ENCODE assay signal across 9 cellular contexts in the genomic region with DNA sequence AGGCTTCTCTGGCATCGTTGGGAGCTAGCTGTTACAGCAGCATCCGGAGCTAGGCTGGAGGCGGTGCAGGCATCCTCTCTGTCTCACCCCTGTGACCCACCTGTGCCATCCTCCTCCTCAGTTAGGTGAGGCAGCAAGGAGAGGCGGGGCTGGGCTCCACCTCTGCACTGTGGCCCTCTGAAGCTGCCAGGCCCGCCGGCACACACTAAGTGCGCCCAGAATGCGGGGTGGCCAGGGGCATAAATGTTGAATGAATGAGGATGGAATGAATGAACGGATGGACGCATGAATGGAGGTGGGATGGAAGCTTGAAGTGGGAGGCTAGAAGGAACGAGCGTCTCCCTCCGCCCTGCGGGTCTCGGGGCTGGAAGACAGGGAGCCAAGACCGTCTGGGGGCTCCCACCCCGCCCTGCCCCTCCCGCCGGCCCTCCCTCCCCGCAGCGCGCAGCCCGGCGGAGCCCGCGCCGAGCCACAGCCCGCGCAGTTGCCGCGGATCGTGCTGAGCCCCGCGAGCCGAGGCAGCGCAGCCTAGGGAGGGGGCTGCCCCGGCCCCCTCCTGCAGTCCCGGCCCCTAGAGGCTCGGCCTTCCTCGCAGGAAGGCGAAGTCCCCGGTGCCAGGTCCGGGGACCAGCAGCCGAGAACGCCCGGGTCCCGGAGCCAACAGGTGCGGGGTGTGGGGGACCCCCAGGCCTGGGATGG. TPM values are rescaled to one million over a fixed set of nuclear protein-coding genes. Genes with fewer than 3 reads are reported as not detected.
A peak's percentile ranks its signal among the peaks of the same experiment; 100 is the strongest.
DNase-seq lines count a peak whose midpoint lies in the region; ATAC-seq lines count a peak whose summit lies in the region.
"Had no signal": no experiment of that assay in that cellular context is flagged by ENCODE, and none has a peak within 500 bp of the region (broad histone marks: within the 10 kb centered on the region; RNA-seq: fewer than 3 reads in every experiment).

A gene (plus strand): TSS at position 472 of the 699 bp plus-strand sequence. CDS start 1,504 bp downstream, outside the sequence.

- H3K9ac ChIP-seq in iPS-20b (ENCODE audit: low read depth, low read length): peak within 1 kb of the TSS; percentile 51; the same call in 1 of the 2 replicates

- H3K36me3 Mint-ChIP-seq in activated naive CD8-positive, alpha-beta T cell treated with anti-CD3 and anti-CD28 coated beads, Interleukin-2, amount 50 U/mL, for 24 hours (ENCODE audit: low read depth): no peaks in the 10 kb centered on the region
- no peaks in the 10 kb centered on the region for H3K36me3 Mint-ChIP-seq in activated CD4-positive, alpha-beta memory T cell treated with anti-CD3 and anti-CD28 coated beads, Interleukin-2, amount 10 ng/mL, durations not matched to agents 7 days and 5 days (ENCODE audit: low read depth)

- H3K4me3 ChIP-seq in iPS-20b (ENCODE audit: low read length): peak within 1 kb of the TSS; percentile 74

- ATAC-seq in HG03432 (IDR thresholded peaks at IDR 0.05; ENCODE audit: unreplicated experiment): peak; percentile 24
- ATAC-seq in activated naive CD8-positive, alpha-beta T cell treated with anti-CD3 and anti-CD28 coated beads, Interleukin-2, amount 50 U/mL, for 24 hours: no peak
- ATAC-seq in HG03135 (IDR thresholded peaks at IDR 0.05; ENCODE audit: unreplicated experiment): no peak

- H3K27me3 ChIP-seq in iPS-20b (ENCODE audit: insufficient read depth, low read length): peaks cover 50% of the 10 kb centered on the region

- H3K9me3 Mint-ChIP-seq in activated naive CD8-positive, alpha-beta T cell treated with anti-CD3 and anti-CD28 coated beads, Interleukin-2, amount 50 U/mL, for 24 hours: no peaks in the 10 kb centered on the region
- H3K9me3 Mint-ChIP-seq in activated CD4-positive, alpha-beta memory T cell treated with anti-CD3 and anti-CD28 coated beads, Interleukin-2, amount 10 ng/mL, durations not matched to agents 7 days and 5 days: no peaks in the 10 kb centered on the region

- peaks cover 3% of the 10 kb centered on the region for H3K4me1 Mint-ChIP-seq in activated naive CD8-positive, alpha-beta T cell treated with anti-CD3 and anti-CD28 coated beads, Interleukin-2, amount 50 U/mL, for 24 hours
- H3K4me1 Mint-ChIP-seq in activated CD4-positive, alpha-beta memory T cell treated with anti-CD3 and anti-CD28 coated beads, Interleukin-2, amount 10 ng/mL, durations not matched to agents 7 days and 5 days: peaks cover 2% of the 10 kb centered on the region

- POLR2A ChIA-PET in activated CD4-positive, alpha-beta memory T cell treated with anti-CD3 and anti-CD28 coated beads, Interleukin-2, amount 10 ng/mL, durations not matched to agents 7 days and 5 days (lab: Charles Lee): interaction anchor here (1.0 kb wide), 1 partner anchor 129 kb away, joined by 3 read pairs; no protein-coding TSS in a partner anchor

- H3K27me3 Mint-ChIP-seq in activated naive CD8-positive, alpha-beta T cell treated with anti-CD3 and anti-CD28 coated beads, Interleukin-2, amount 50 U/mL, for 24 hours: peaks cover 25% of the 10 kb centered on the region
- peaks cover 30% of the 10 kb centered on the region for H3K27me3 Mint-ChIP-seq in activated CD4-positive, alpha-beta memory T cell treated with anti-CD3 and anti-CD28 coated beads, Interleukin-2, amount 10 ng/mL, durations not matched to agents 7 days and 5 days

- H3K9me3 ChIP-seq in iPS-20b (ENCODE audit: insufficient read depth, low read depth, low read length): no peaks in the 10 kb centered on the region

- no peak within 1 kb of the TSS for H3K27ac ChIP-seq in iPS-20b (ENCODE audit: low read length)

- no peaks in the 10 kb centered on the region for H3K36me3 ChIP-seq in iPS-20b (ENCODE audit: insufficient read depth, low read depth, low read length)

- H3K4me1 ChIP-seq in iPS-20b (ENCODE audit: insufficient read depth, low read length): no peaks in the 10 kb centered on the region

- DNase-seq in activated naive CD8-positive, alpha-beta T cell treated with anti-CD3 and anti-CD28 coated beads, Interleukin-2, amount 50 U/mL, for 24 hours: no peak
- peak; percentile 21 for DNase-seq in stimulated activated CD8-positive, alpha-beta memory T cell treated with anti-CD3 and anti-CD28 coated beads, Interleukin-4, amount 100 ng/mL, for 48 hours
- DNase-seq in NOMO-1 (lab: John Stamatoyannopoulos, UW; ENCODE audit: unreplicated experiment in 2 of 2) (no peak), hypothalamus (lab: John Stamatoyannopoulos, UW) (no peak)
- no peak for DNase-seq in activated CD4-positive, alpha-beta memory T cell treated with anti-CD3 and anti-CD28 coated beads, Interleukin-2, amount 10 ng/mL, durations not matched to agents 7 days and 5 days
- DNase-seq: SIG-M5 had no signal

- no peak within 1 kb of the TSS for H3K27ac Mint-ChIP-seq in activated naive CD8-positive, alpha-beta T cell treated with anti-CD3 and anti-CD28 coated beads, Interleukin-2, amount 50 U/mL, for 24 hours
- no peak within 1 kb of the TSS for H3K27ac Mint-ChIP-seq in activated CD4-positive, alpha-beta memory T cell treated with anti-CD3 and anti-CD28 coated beads, Interleukin-2, amount 10 ng/mL, durations not matched to agents 7 days and 5 days

- peak within 1 kb of the TSS; percentile 70 for H3K4me3 Mint-ChIP-seq in activated naive CD8-positive, alpha-beta T cell treated with anti-CD3 and anti-CD28 coated beads, Interleukin-2, amount 50 U/mL, for 24 hours
- no peak within 1 kb of the TSS for H3K4me3 Mint-ChIP-seq in activated CD4-positive, alpha-beta memory T cell treated with anti-CD3 and anti-CD28 coated beads, Interleukin-2, amount 10 ng/mL, durations not matched to agents 7 days and 5 days

- CTCF ChIA-PET in activated CD4-positive, alpha-beta memory T cell treated with anti-CD3 and anti-CD28 coated beads, Interleukin-2, amount 10 ng/mL, durations not matched to agents 7 days and 5 days (lab: Charles Lee): interaction anchor here (1.0 to 2.4 kb wide), 6 partner anchors 8 to 172 kb away, joined by 3 to 10 read pairs (median 4); a partner anchor contains a TSS

RNA-seq across cellular contexts. Expression of the gene that starts here (rescaled TPM):
- total RNA-seq in activated CD4-positive, alpha-beta memory T cell treated with anti-CD3 and anti-CD28 coated beads, Interleukin-2, amount 10 ng/mL, durations not matched to agents 7 days and 5 days: not detected
